ENCODE assay signal across 11 cellular contexts in genomic region chr3:58117561-58118305, GRCh38.
A peak's percentile ranks its signal among the peaks of the same experiment; 100 is the strongest.
DNase-seq lines count a peak whose midpoint lies in the region; ATAC-seq and TF ChIP-seq lines count a peak whose summit lies in the region.
"Had no signal": no experiment of that assay in that cellular context is flagged by ENCODE, and none has a peak within 500 bp of the region (broad histone marks: within the 10 kb centered on the region; RNA-seq: fewer than 3 reads in every experiment).

No MANE protein-coding gene starts in this region.

- H3K4me3 ChIP-seq in astrocyte of the cerebellum (ENCODE audit: low read depth, low read length) (no peak overlapping the region), right atrium auricular region (no peak overlapping the region)

- no peak for TF ChIP-seq CTCF in C4-2B (conservative IDR thresholded peaks at IDR 0.05)
- no peak for TF ChIP-seq CTCF in astrocyte of the cerebellum (IDR thresholded peaks at IDR 0.05; ENCODE audit: low read depth, low read length, missing control alignments)
- TF ChIP-seq CTCF in right atrium auricular region (IDR thresholded peaks at IDR 0.05) = no peak

- H3K27ac ChIP-seq in C4-2B (peak overlapping the region; percentile 92), right atrium auricular region (no peak overlapping the region)

- no peaks in the 10 kb centered on the region for H3K9me3 ChIP-seq in right atrium auricular region

- H3K36me3 ChIP-seq in right atrium auricular region = peaks cover 32% of the 10 kb centered on the region

- H3K4me1 ChIP-seq in right atrium auricular region = peaks cover 0 to 43% of the 10 kb centered on the region in 2 donors

- ATAC-seq in GM19455 (IDR thresholded peaks at IDR 0.05; ENCODE audit: unreplicated experiment) = no peak
- ATAC-seq in GM21360 (IDR thresholded peaks at IDR 0.05; ENCODE audit: unreplicated experiment) = no peak
- ATAC-seq: activated T-cell treated with anti-CD3 and anti-CD28 coated beads, Interleukin-2, amount 50 U/mL, for 4 hours; SK-N-SH treated with all-trans-retinoic acid at 6 μM for 48 hours had no signal

- DNase-seq in astrocyte of the cerebellum (ENCODE audit: low read depth) (peak; percentile 27), right atrium auricular region (ENCODE audit: low spot score) (peak; percentile 78), renal cortical epithelial cell (ENCODE audit: low read depth) (peak; percentile 71), NCI-H1105 treated with DMSO at 0.1 percent for 48 hours (lab: John Stamatoyannopoulos, UW) (no peak)
- no peak for DNase-seq in stimulated activated CD4-positive, alpha-beta T cell treated with anti-CD3 and anti-CD28 coated beads, Interleukin-4, amount 100 ng/mL, for 4 hours
- DNase-seq: activated T-cell treated with anti-CD3 and anti-CD28 coated beads, Interleukin-2, amount 50 U/mL, for 4 hours; NCI-H2029 had no signal

- no peaks in the 10 kb centered on the region for H3K27me3 ChIP-seq in right atrium auricular region

- in situ Hi-C loops in astrocyte of the cerebellum (cut with HindIII; ENCODE audit: low sequenced_read_pairs) = no loop called here

Comparison
In these comparisons a context has a peak if more than half of its experiments do, and no peak if none do; other contexts are left out.
1. DNase-seq: peak in astrocyte of the cerebellum (single experiment), right atrium auricular region (single experiment) and renal cortical epithelial cell (single experiment); none in stimulated activated CD4-positive, alpha-beta T cell treated with anti-CD3 and anti-CD28 coated beads, Interleukin-4, amount 100 ng/mL, for 4 hours (0 of 2) and NCI-H1105 treated with DMSO at 0.1 percent for 48 hours (single experiment).